ENCODE assay signal across 16 cellular contexts in genomic region chr12:109592195-109592904, GRCh38. TPM values are rescaled to one million over a fixed set of nuclear protein-coding genes. Genes with fewer than 3 reads are reported as not detected.
DNase-seq lines count a peak whose midpoint lies in the region; ATAC-seq and TF ChIP-seq lines count a peak whose summit lies in the region.
"Had no signal": no experiment of that assay in that cellular context is flagged by ENCODE, and none has a peak within 500 bp of the region (broad histone marks: within the 10 kb centered on the region; RNA-seq: fewer than 3 reads in every experiment).

No MANE protein-coding gene starts in this region.

- H3K27ac ChIP-seq in cardiac muscle cell (peak overlapping the region; percentile 80), right lobe of liver (no peak overlapping the region), brain microvascular endothelial cell (no peak overlapping the region)

- peak; percentile 88 for ATAC-seq in Right ventricle myocardium superior (ENCODE audit: poor library complexity)
- ATAC-seq in right lobe of liver: peak; percentile 23 to 71 (median 64)
- ATAC-seq in GM19467 (IDR thresholded peaks at IDR 0.05; ENCODE audit: unreplicated experiment): no peak
- ATAC-seq: CD8-positive, alpha-beta T cell; GM23338 had no signal

- 71% methylated on average over 9 of the region's 19 CpGs for WGBS in right lobe of liver (ENCODE audit: insufficient coverage, low coverage, low lambda C conversion rate, missing lambda C conversion rate)

- no peak for TF ChIP-seq POLR2A in right lobe of liver (IDR thresholded peaks at IDR 0.05)

- H3K4me1 ChIP-seq in cardiac muscle cell (ENCODE audit: low read depth) (peaks cover 12% of the 10 kb centered on the region), right lobe of liver (peaks cover 0 to 19% (median 7%) of the 10 kb centered on the region in 4 donors)

- no peaks in the 10 kb centered on the region for H3K27me3 ChIP-seq in cardiac muscle cell
- H3K27me3 ChIP-seq in right lobe of liver: no peaks in the 10 kb centered on the region
- no peaks in the 10 kb centered on the region for H3K27me3 ChIP-seq in brain microvascular endothelial cell (replicated peaks)

- H3K9me3 ChIP-seq in cardiac muscle cell (ENCODE audit: low read depth): no peaks in the 10 kb centered on the region
- H3K9me3 ChIP-seq in right lobe of liver: no peaks in the 10 kb centered on the region

- DNase-seq in Right ventricle myocardium superior: peak; percentile 81
- no peak for DNase-seq in cardiac septum (ENCODE audit: low spot score)
- DNase-seq in cardiac muscle cell (ENCODE audit: low read depth in 1 of 2, low spot score in 1 of 2): no peak
- peak; percentile 55 to 84 (median 72) for DNase-seq in right lobe of liver
- DNase-seq in brain microvascular endothelial cell: no peak
- no peak for DNase-seq in activated naive CD4-positive, alpha-beta T cell (lab: John Stamatoyannopoulos, UW)
- DNase-seq: AML-193; CD8-positive, alpha-beta T cell; DND-41; MV-4-11; NCI-H1436; NCI-H2029 treated with DMSO at 0.1 percent for 48 hours; NCI-H2227 treated with DMSO at 0.1 percent for 48 hours; NCI-H69 had no signal

- in situ Hi-C loops in brain microvascular endothelial cell (cut with HindIII; ENCODE audit: low pct_ligation_motif_present, low sequenced_read_pairs): no loop called here

- no peak for TF ChIP-seq CTCF in cardiac muscle cell (IDR thresholded peaks at IDR 0.05; ENCODE audit: low read depth, low read length)
- peak in 3 of 4 donors; percentile 37 to 46 (median 46) for TF ChIP-seq CTCF in right lobe of liver (IDR thresholded peaks at IDR 0.05)
- TF ChIP-seq CTCF in brain microvascular endothelial cell (IDR thresholded peaks at IDR 0.05; ENCODE audit: low read depth, low read length, missing control alignments): no peak

- H3K4me3 ChIP-seq in cardiac muscle cell (no peak overlapping the region), right lobe of liver (no peak overlapping the region), brain microvascular endothelial cell (ENCODE audit: low read depth, low read length) (no peak overlapping the region)
- H3K4me3 ChIP-seq: GM23338 had no signal

- H3K36me3 ChIP-seq in cardiac muscle cell (peaks cover 6% of the 10 kb centered on the region), right lobe of liver (peaks cover 0 to 36% (median 3%) of the 10 kb centered on the region in 4 donors), brain microvascular endothelial cell (replicated peaks) (peaks cover 4% of the 10 kb centered on the region)

- intact Hi-C loops in Right ventricle myocardium superior (cut with DNase I) (loop anchor here (10.0 kb wide), 1 partner anchor 122 kb away; the partner anchor contains the start of gene FAM222A), cardiac septum (cut with DNase I) (loop anchor here (10.0 kb wide), 1 partner anchor 168 kb away; no protein-coding TSS in a partner anchor), right lobe of liver (cut with DNase I) (loop anchor here in 1 of 2 donors (10.0 kb wide), 1 partner anchor 68 kb away; no protein-coding TSS in a partner anchor)

RNA-seq across cellular contexts. Expression of gene MVK, which starts 18.8 kb away (rescaled TPM):
- total RNA-seq in Right ventricle myocardium superior (9.4 TPM), cardiac septum (12.4 TPM), cardiac muscle cell (56.1 and 83.3 TPM in 2 replicates), right lobe of liver (10 to 100 TPM; 14.2 to 60.0 (median 37.6) TPM)
- polyA plus RNA-seq in cardiac muscle cell: 22.6 and 29.0 TPM in 2 replicates

RNA-seq across cellular contexts. Expression of gene MMAB, which starts 19.0 kb away (rescaled TPM):
- total RNA-seq in Right ventricle myocardium superior (68.1 TPM), cardiac septum (41.3 TPM), cardiac muscle cell (89.4 and 133 TPM in 2 replicates), right lobe of liver (10 to 100 TPM; 42.6 to 99.8 (median 65.2) TPM)
- 130 and 174 TPM in 2 replicates for polyA plus RNA-seq in cardiac muscle cell

Comparison
In these comparisons a context has a peak if more than half of its experiments do, and no peak if none do; other contexts are left out.
1. DNase-seq: peak in Right ventricle myocardium superior (single experiment) and right lobe of liver (3 of 3); none in cardiac septum (single experiment), cardiac muscle cell (0 of 2), brain microvascular endothelial cell (single experiment) and activated naive CD4-positive, alpha-beta T cell (0 of 4).
2. CTCF ChIP-seq: peak in right lobe of liver (3 of 4); none in cardiac muscle cell (single experiment) and brain microvascular endothelial cell (single experiment).